16 cellular contexts compared by ENCODE assay signal in genomic region chr15:29859293-29859692, GRCh38. TPM values are rescaled to one million over a fixed set of nuclear protein-coding genes. Genes with fewer than 3 reads are reported as not detected.
A peak's percentile ranks its signal among the peaks of the same experiment; 100 is the strongest.
DNase-seq lines count a peak whose midpoint lies in the region; ATAC-seq, FAIRE-seq and TF ChIP-seq lines count a peak whose summit lies in the region.
"Had no signal": no experiment of that assay in that cellular context is flagged by ENCODE, and none has a peak within 500 bp of the region (broad histone marks: within the 10 kb centered on the region; RNA-seq: fewer than 3 reads in every experiment).

No MANE protein-coding gene starts in this region.

- in situ Hi-C loops in brain microvascular endothelial cell (cut with HindIII; ENCODE audit: low pct_ligation_motif_present, low sequenced_read_pairs): no loop called here

- TF ChIP-seq CTCF in A549 (IDR thresholded peaks at IDR 0.05): no peak
- TF ChIP-seq CTCF in brain microvascular endothelial cell (IDR thresholded peaks at IDR 0.05; ENCODE audit: low read depth, low read length, missing control alignments): no peak
- TF ChIP-seq CTCF in right lobe of liver (IDR thresholded peaks at IDR 0.05): no peak
- TF ChIP-seq CTCF in Peyer's patch (IDR thresholded peaks at IDR 0.05): no peak

- H3K4me1 ChIP-seq in A549 (peaks cover 19% of the 10 kb centered on the region), right lobe of liver (no peaks in the 10 kb centered on the region), Peyer's patch (no peaks in the 10 kb centered on the region)

- 54% methylated on average over 4 of the region's 4 CpGs for WGBS in A549 (ENCODE audit: missing lambda C conversion rate)
- 33% methylated on average over 2 of the region's 4 CpGs for WGBS in right lobe of liver (ENCODE audit: insufficient coverage, low coverage, low lambda C conversion rate, missing lambda C conversion rate)

- H3K36me3 ChIP-seq in brain microvascular endothelial cell (replicated peaks) (no peaks in the 10 kb centered on the region), right lobe of liver (no peaks in the 10 kb centered on the region), Peyer's patch (no peaks in the 10 kb centered on the region)
- H3K36me3 ChIP-seq: HAP-1 had no signal

- H3K9me3 ChIP-seq in A549 (no peaks in the 10 kb centered on the region), right lobe of liver (no peaks in the 10 kb centered on the region), Peyer's patch (no peaks in the 10 kb centered on the region)
- H3K9me3 ChIP-seq: HAP-1 had no signal

- no peak for DNase-seq in A549 (ENCODE audit: low read depth in 1 of 2, low spot score in 1 of 2)
- peak; percentile 10 for DNase-seq in Daoy (ENCODE audit: low read depth)
- no peak for DNase-seq in brain microvascular endothelial cell
- DNase-seq in right lobe of liver: no peak
- no peak for DNase-seq in Peyer's patch
- DNase-seq in UCSD-AML1 (lab: John Stamatoyannopoulos, UW; ENCODE audit: unreplicated experiment): no peak
- DNase-seq in NCI-H510A (lab: John Stamatoyannopoulos, UW): no peak
- DNase-seq: AML-193; CD4-positive, CD25-positive, alpha-beta regulatory T cell; KBM-7; NCI-H1417 treated with DMSO at 0.1 percent for 48 hours; NCI-H1930; NK-92 treated with Interleukin-12 subunit alpha and Interleukin-12 subunit beta, amount 100 ng/mL, for 24 hours; RPMI8226 had no signal

- TF ChIP-seq EP300 in A549 (IDR thresholded peaks at IDR 0.05): no peak

- peak; percentile 68 for FAIRE-seq in A549 (lab: Jason Lieb, UNC)

- H3K27ac ChIP-seq in A549: no peak overlapping the region
- H3K27ac ChIP-seq in brain microvascular endothelial cell: peak overlapping the region; percentile 46
- no peak overlapping the region for H3K27ac ChIP-seq in right lobe of liver
- no peak overlapping the region for H3K27ac ChIP-seq in Peyer's patch

- ATAC-seq in A549 (0 out of 6 replicates have a peak, but pooled peaks of 1 of the 2 experiments have one; percentile 23), right lobe of liver (peak; percentile 27 to 84 (median 64)), HG03097 (IDR thresholded peaks at IDR 0.05; ENCODE audit: low FRiP score, unreplicated experiment) (no peak)

- TF ChIP-seq POLR2A in A549 (IDR thresholded peaks at IDR 0.05; ENCODE audit: low read length) (no peak), right lobe of liver (IDR thresholded peaks at IDR 0.05) (no peak), Peyer's patch (IDR thresholded peaks at IDR 0.05) (no peak)

- TF ChIP-seq RAD21 in A549 (conservative IDR thresholded peaks at IDR 0.05 in 1 of 2, IDR thresholded peaks at IDR 0.05 in 1 of 2): no peak

- CTCF ChIA-PET in A549 (lab: Yijun Ruan, JAX): no interaction called here

- POLR2A ChIA-PET in A549 (lab: Yijun Ruan, JAX): no interaction called here

- H3K27me3 ChIP-seq in brain microvascular endothelial cell (replicated peaks): no peaks in the 10 kb centered on the region
- no peaks in the 10 kb centered on the region for H3K27me3 ChIP-seq in right lobe of liver
- H3K27me3 ChIP-seq in Peyer's patch: no peaks in the 10 kb centered on the region

- intact Hi-C loops in right lobe of liver (cut with DNase I): no loop called here

- H3K4me2 ChIP-seq in A549: no peak overlapping the region

- H3K4me3 ChIP-seq in A549 (no peak overlapping the region), brain microvascular endothelial cell (ENCODE audit: low read depth, low read length) (no peak overlapping the region), right lobe of liver (no peak overlapping the region), Peyer's patch (no peak overlapping the region)
- H3K4me3 ChIP-seq: HAP-1 had no signal

TF ChIP-seq in A549, 52 proteins besides CTCF, POLR2A, EP300 and RAD21:
- TF ChIP-seq ZFP36 (IDR thresholded peaks at IDR 0.05; ENCODE audit: borderline replicate concordance, partially characterized antibody) (no peak), PBX3 (IDR thresholded peaks at IDR 0.05) (no peak), RNF2 (IDR thresholded peaks at IDR 0.05; ENCODE audit: borderline replicate concordance, low read depth) (no peak), EHF (CRISPR knock-in tag; IDR thresholded peaks at IDR 0.05) (no peak), HOXB5 (CRISPR knock-in tag; IDR thresholded peaks at IDR 0.05) (no peak), CEBPB (IDR thresholded peaks at IDR 0.05) (no peak), ATOH8 (CRISPR knock-in tag; IDR thresholded peaks at IDR 0.05; ENCODE audit: low read depth) (no peak), ZSCAN20 (CRISPR knock-in tag; IDR thresholded peaks at IDR 0.05) (no peak), MAX (IDR thresholded peaks at IDR 0.05) (no peak), HEYL (CRISPR knock-in tag; IDR thresholded peaks at IDR 0.05) (no peak), MAFK (IDR thresholded peaks at IDR 0.05; ENCODE audit: partially characterized antibody) (no peak), JUN (IDR thresholded peaks at IDR 0.05) (no peak), REST (IDR thresholded peaks at IDR 0.05) (no peak), TFCP2L1 (CRISPR knock-in tag; IDR thresholded peaks at IDR 0.05) (no peak), JUNB (IDR thresholded peaks at IDR 0.05) (no peak), CHD4 (IDR thresholded peaks at IDR 0.05; ENCODE audit: borderline replicate concordance) (no peak), CHD2 (IDR thresholded peaks at IDR 0.05; ENCODE audit: low read length, partially characterized antibody) (no peak), NFE2L2 (conservative IDR thresholded peaks at IDR 0.05; ENCODE audit: low read length) (no peak)

RNA-seq across cellular contexts. Expression of gene TJP1, which starts 37.0 kb away (rescaled TPM):
- 158 and 179 TPM in 2 replicates for polyA plus RNA-seq in A549 (2011; rRNA removed)
- 40.7 and 44.6 TPM in 2 replicates for polyA plus RNA-seq in A549 (2012; cell fraction: cytosol; rRNA removed)
- polyA plus RNA-seq in A549 (2012; cell fraction: nucleus; rRNA removed): 35.6 and 48.6 TPM in 2 replicates
- polyA plus RNA-seq in A549 (2017; fragmentation: RNase III; extraction: RNeasy Plus Mini Kit Qiagen cat#74134 plus additional on column Dnase treatment): 55.0 to 60.6 TPM (median 60.3 TPM) in 3 replicates
- polyA minus RNA-seq in A549 (2011; rRNA and poly(A)+ RNA removed): 136 and 137 TPM in 2 replicates
- total RNA-seq in Daoy (2014; rRNA removed; shearing (Covaris generic)): 25.2 and 29.4 TPM in 2 replicates
- 10 to 100 TPM; 22.5 to 57.3 (median 35.9) TPM for total RNA-seq in right lobe of liver
- 100 to 1,000 TPM in 2 of 4 donors, 10 to 100 TPM in 2; 45.4 to 112 (median 88.3) TPM for total RNA-seq in Peyer's patch
- total RNA-seq: CD4-positive, CD25-positive, alpha-beta regulatory T cell had no signal
